Comparison of ENCODE assay signal across 9 cellular contexts in genomic region chr2:203782262-203782976, GRCh38.
DNase-seq lines count a peak whose midpoint lies in the region; ATAC-seq and TF ChIP-seq lines count a peak whose summit lies in the region.
"Had no signal": no experiment of that assay in that cellular context is flagged by ENCODE, and none has a peak within 500 bp of the region (broad histone marks: within the 10 kb centered on the region; RNA-seq: fewer than 3 reads in every experiment).

No MANE protein-coding gene starts in this region.

- no peaks in the 10 kb centered on the region; the same call in 1 of the 2 replicates for H3K27me3 Mint-ChIP-seq in HFFc6 (ENCODE audit: insufficient read depth)
- no peaks in the 10 kb centered on the region for H3K27me3 Mint-ChIP-seq in activated CD4-positive, alpha-beta memory T cell treated with anti-CD3 and anti-CD28 coated beads for 36 hours
- peaks cover 3% of the 10 kb centered on the region for H3K27me3 Mint-ChIP-seq in endothelial cell (ENCODE audit: unreplicated experiment)

- peaks cover 9 to 19% of the 10 kb centered on the region in 2 donors for H3K4me1 ChIP-seq in muscle layer of duodenum (ENCODE audit: control insufficient read depth in 1 of 2, insufficient read depth in 2 of 2, low read length in 2 of 2)

- POLR2A ChIA-PET in activated CD4-positive, alpha-beta memory T cell treated with anti-CD3 and anti-CD28 coated beads for 36 hours (lab: Charles Lee) = interaction anchor here (0.7 to 2.5 kb wide), 8 partner anchors 19 to 62 kb away, joined by 3 to 12 read pairs (median 4); no protein-coding TSS in a partner anchor

- peak overlapping the region; percentile 66 for H3K4me3 Mint-ChIP-seq in HFFc6
- no peak overlapping the region for H3K4me3 Mint-ChIP-seq in activated CD4-positive, alpha-beta memory T cell treated with anti-CD3 and anti-CD28 coated beads for 36 hours
- no peak overlapping the region for H3K4me3 Mint-ChIP-seq in endothelial cell (ENCODE audit: unreplicated experiment)
- H3K4me3 Mint-ChIP-seq: memory B cell had no signal

- DNase-seq in GDM1 (lab: John Stamatoyannopoulos, UW) (peak; percentile 3), HFFc6 (peak; percentile 97), NCI-H526 (lab: John Stamatoyannopoulos, UW) (peak; percentile 46 to 80), endothelial cell (ENCODE audit: low spot score) (peak; percentile 55)
- peak; percentile 86 for DNase-seq in activated CD4-positive, alpha-beta memory T cell treated with anti-CD3 and anti-CD28 coated beads for 36 hours
- DNase-seq in stimulated activated naive CD4-positive, alpha-beta T cell treated with Interleukin-2 at 50 U/mL for 16 hours (lab: John Stamatoyannopoulos, UW) = peak; percentile 74

- H3K9me3 Mint-ChIP-seq in HFFc6 (no peaks in the 10 kb centered on the region; the same call in 1 of the 2 replicates), endothelial cell (ENCODE audit: unreplicated experiment) (no peaks in the 10 kb centered on the region)
- peaks cover 8% of the 10 kb centered on the region for H3K9me3 Mint-ChIP-seq in activated CD4-positive, alpha-beta memory T cell treated with anti-CD3 and anti-CD28 coated beads for 36 hours

- H3K4me1 Mint-ChIP-seq in HFFc6 (ENCODE audit: low read depth) = peaks cover 54% of the 10 kb centered on the region
- peaks cover 45% of the 10 kb centered on the region for H3K4me1 Mint-ChIP-seq in activated CD4-positive, alpha-beta memory T cell treated with anti-CD3 and anti-CD28 coated beads for 36 hours (ENCODE audit: low read depth)
- H3K4me1 Mint-ChIP-seq in endothelial cell (ENCODE audit: unreplicated experiment) = peaks cover 37% of the 10 kb centered on the region
- H3K4me1 Mint-ChIP-seq: memory B cell had no signal

- TF ChIP-seq CTCF in HFFc6 (IDR thresholded peaks at IDR 0.05) (peak; percentile 90), endothelial cell (IDR thresholded peaks at IDR 0.05; ENCODE audit: unreplicated experiment) (peak; percentile 68)

- CTCF ChIA-PET in activated CD4-positive, alpha-beta memory T cell treated with anti-CD3 and anti-CD28 coated beads for 36 hours (lab: Charles Lee) = interaction anchor here (0.6 to 3.5 kb wide), 14 partner anchors 14 to 274 kb away, joined by 3 to 18 read pairs (median 4); no protein-coding TSS in a partner anchor

- H3K36me3 Mint-ChIP-seq in HFFc6 (ENCODE audit: low read depth) = peaks cover 11% of the 10 kb centered on the region
- H3K36me3 Mint-ChIP-seq in activated CD4-positive, alpha-beta memory T cell treated with anti-CD3 and anti-CD28 coated beads for 36 hours = peaks cover 4% of the 10 kb centered on the region
- peaks cover 10% of the 10 kb centered on the region for H3K36me3 Mint-ChIP-seq in endothelial cell (ENCODE audit: low read depth, unreplicated experiment)
- H3K36me3 Mint-ChIP-seq: memory B cell had no signal

- H3K27ac Mint-ChIP-seq in HFFc6 (peak overlapping the region; percentile 87), endothelial cell (ENCODE audit: unreplicated experiment) (no peak overlapping the region)
- peak overlapping the region; percentile 57 for H3K27ac Mint-ChIP-seq in activated CD4-positive, alpha-beta memory T cell treated with anti-CD3 and anti-CD28 coated beads for 36 hours
- H3K27ac Mint-ChIP-seq: memory B cell had no signal

- H3K4me3 ChIP-seq in muscle layer of duodenum (ENCODE audit: low read depth in 1 of 2, low read length in 2 of 2) = no peak overlapping the region

- no peaks in the 10 kb centered on the region for H3K27me3 ChIP-seq in muscle layer of duodenum (ENCODE audit: low read depth, low read length)

- no peaks in the 10 kb centered on the region for H3K36me3 ChIP-seq in muscle layer of duodenum (ENCODE audit: control insufficient read depth in 1 of 2, insufficient read depth in 2 of 2, low read length in 2 of 2)

- H3K9me3 ChIP-seq in muscle layer of duodenum (ENCODE audit: control insufficient read depth in 1 of 2, low read length in 2 of 2) = no peaks in the 10 kb centered on the region

- H3K27ac ChIP-seq in muscle layer of duodenum (ENCODE audit: low read length) = peak overlapping the region; percentile 9

- no peak for ATAC-seq in GM18907 (IDR thresholded peaks at IDR 0.05; ENCODE audit: unreplicated experiment)

- intact Hi-C loops in activated CD4-positive, alpha-beta memory T cell treated with anti-CD3 and anti-CD28 coated beads for 36 hours (cut with micrococcal nuclease) = loop anchor here (1.0 kb wide), 8 partner anchors 19 to 131 kb away; no protein-coding TSS in a partner anchor

Comparison
In these comparisons a context has a peak if more than half of its experiments do, and no peak if none do; other contexts are left out.
1. DNase-seq: peak in every context shown above with its lines; median percentile 97 in HFFc6; 86 in activated CD4-positive, alpha-beta memory T cell treated with anti-CD3 and anti-CD28 coated beads for 36 hours; 74 in stimulated activated naive CD4-positive, alpha-beta T cell treated with Interleukin-2 at 50 U/mL for 16 hours; 63 in NCI-H526; 55 in endothelial cell; 3 in GDM1.